ENCODE assay signal across 21 cellular contexts in the genomic region with DNA sequence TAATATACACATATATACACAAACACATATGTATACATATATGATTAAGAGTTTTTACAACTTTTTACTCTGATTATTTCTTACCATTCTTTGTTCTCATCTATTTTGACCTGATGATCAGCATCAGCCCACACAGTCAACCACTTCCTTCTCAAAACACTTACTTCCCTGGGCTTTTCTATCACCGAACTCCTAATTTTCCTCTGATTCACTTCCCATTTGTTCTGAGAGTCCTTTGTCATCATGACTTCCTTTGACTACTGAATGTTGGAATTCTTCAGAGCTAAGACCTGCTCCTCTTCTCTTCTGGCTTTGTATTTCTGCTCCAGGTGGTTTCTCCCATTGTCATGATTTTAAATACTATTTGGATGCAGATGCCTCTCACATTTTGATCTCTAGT.
"Had no signal": no experiment of that assay in that cellular context is flagged by ENCODE, and none has a peak within 500 bp of the region (broad histone marks: within the 10 kb centered on the region; RNA-seq: fewer than 3 reads in every experiment).

No MANE protein-coding gene starts in this region.

- H3K4me3 ChIP-seq: heart right ventricle, left lung, lower lobe of right lung, pancreas, smooth muscle cell, suprapubic skin, thyroid gland had no signal

- H3K27ac Mint-ChIP-seq: dendritic cell treated with granulocyte-macrophage colony-stimulating factor and Interleukin-4, amounts not matched to agents 40 ng/mL and 50 ng/mL, for 4 days; naive B cell; nephron; progenitor cell of endocrine pancreas; type B pancreatic cell had no signal

- H3K27ac ChIP-seq: heart right ventricle, left lung, lower lobe of right lung, pancreas, suprapubic skin, thyroid gland had no signal

- H3K36me3 Mint-ChIP-seq: naive B cell, type B pancreatic cell had no signal

- H3K4me1 Mint-ChIP-seq: naive B cell, nephron had no signal

- H3K4me3 Mint-ChIP-seq: dendritic cell treated with granulocyte-macrophage colony-stimulating factor and Interleukin-4, amounts not matched to agents 40 ng/mL and 50 ng/mL, for 4 days; naive B cell; nephron; type B pancreatic cell had no signal

- ATAC-seq: heart right ventricle; left lung; lower lobe of right lung; pancreas; right cardiac atrium; stimulated activated naive CD8-positive, alpha-beta T cell treated with anti-CD3 and anti-CD28 coated beads, Interleukin-15, Interleukin-2, amounts not matched to agents 100 U/mL and 50 U/mL, for 24 hours had no signal

- H3K4me2 ChIP-seq: smooth muscle cell had no signal

- H3K9me3 ChIP-seq: heart right ventricle, left lung, lower lobe of right lung, pancreas, suprapubic skin, thyroid gland had no signal

- H3K4me1 ChIP-seq: heart right ventricle, left lung, lower lobe of right lung, pancreas, suprapubic skin, thyroid gland had no signal

- DNase-seq: foreskin melanocyte; heart right ventricle; hypothalamus; islet precursor cell; left lung; lower lobe of right lung; mesenchymal stem cell; midbrain; naive B cell; occipital lobe; pancreas; right cardiac atrium; stimulated activated CD4-positive, alpha-beta T cell treated with anti-CD3 and anti-CD28 coated beads, Interleukin-2, amount 100 ng/mL, for 48 hours; stimulated activated naive CD8-positive, alpha-beta T cell treated with anti-CD3 and anti-CD28 coated beads, Interleukin-15, Interleukin-2, amounts not matched to agents 100 U/mL and 50 U/mL, for 24 hours; thyroid gland had no signal

- H3K27me3 Mint-ChIP-seq: dendritic cell treated with granulocyte-macrophage colony-stimulating factor and Interleukin-4, amounts not matched to agents 40 ng/mL and 50 ng/mL, for 4 days; naive B cell; progenitor cell of endocrine pancreas; type B pancreatic cell had no signal

- H3K9me3 Mint-ChIP-seq: dendritic cell treated with granulocyte-macrophage colony-stimulating factor and Interleukin-4, amounts not matched to agents 40 ng/mL and 50 ng/mL, for 4 days had no signal

- H3K27me3 ChIP-seq: heart right ventricle, left lung, suprapubic skin, thyroid gland had no signal

- H3K36me3 ChIP-seq: heart right ventricle, left lung, lower lobe of right lung, pancreas, suprapubic skin, thyroid gland had no signal
